7 cellular contexts compared by ENCODE assay signal in the genomic region with DNA sequence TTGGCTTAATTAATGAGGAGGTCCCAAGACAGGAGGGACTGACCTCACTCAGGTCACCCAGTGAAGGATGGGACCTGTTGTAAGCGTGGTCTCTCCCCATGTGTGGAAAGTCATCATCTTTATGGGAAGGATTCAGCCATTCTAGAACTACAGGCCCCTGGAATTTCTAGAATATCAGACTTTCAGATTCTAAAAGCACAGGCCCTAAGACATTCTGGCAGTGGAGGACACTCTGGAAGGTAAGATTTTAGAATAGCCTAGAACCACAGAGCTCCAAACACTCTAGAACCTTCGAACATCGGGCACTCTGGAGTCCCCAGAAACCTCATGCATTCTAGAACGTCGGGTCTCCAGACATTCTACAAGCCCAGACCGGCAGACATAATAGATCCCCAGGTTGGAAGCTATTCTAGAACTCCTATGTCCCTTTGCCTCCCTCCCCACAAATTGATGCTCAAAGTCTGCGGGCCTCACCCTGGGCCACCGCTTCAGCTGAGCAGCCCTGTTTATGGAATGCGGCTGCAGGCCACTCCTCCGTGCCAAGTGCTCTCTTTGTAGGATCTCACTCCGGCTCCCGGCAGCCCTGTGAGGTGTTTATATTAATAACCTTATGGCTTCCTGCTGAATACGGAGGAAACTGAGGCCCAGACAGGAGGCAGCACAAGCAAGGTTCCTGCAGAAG. TPM values are rescaled to one million over a fixed set of nuclear protein-coding genes. Genes with fewer than 3 reads are reported as not detected.
DNase-seq lines count a peak whose midpoint lies in the region; ATAC-seq and TF ChIP-seq lines count a peak whose summit lies in the region.

No MANE protein-coding gene starts in this region.

- H2AFZ ChIP-seq in GM23248: peak overlapping the region; percentile 84

- WGBS in GM23248 (ENCODE audit: low coverage in 1 of 2, low lambda C conversion rate in 2 of 2, missing lambda C conversion rate in 2 of 2), 2 experiments: 33% methylated on average over 13 of the region's 13 CpGs
- 0 to 56% methylated on average over 1 to 6 of the region's 13 CpGs for WGBS in gastroesophageal sphincter (ENCODE audit: low coverage in 1 of 2), 2 donors

- H3K9me3 ChIP-seq in GM23248 (ENCODE audit: low read depth): no peaks in the 10 kb centered on the region
- H3K9me3 ChIP-seq in SJSA1 (replicated peaks): no peaks in the 10 kb centered on the region
- H3K9me3 ChIP-seq in gastroesophageal sphincter: no peaks in the 10 kb centered on the region

- no peak for TF ChIP-seq CTCF in gastroesophageal sphincter (IDR thresholded peaks at IDR 0.05)
- TF ChIP-seq CTCF in retinal pigment epithelial cell (conservative IDR thresholded peaks at IDR 0.05; ENCODE audit: low read depth, low read length): no peak

- H3K79me2 ChIP-seq in GM23248 (ENCODE audit: insufficient read depth): no peaks in the 10 kb centered on the region

- TF ChIP-seq EP300 in gastroesophageal sphincter (IDR thresholded peaks at IDR 0.05): no peak

- ATAC-seq in gastroesophageal sphincter: peak; percentile 5

- H3K4me3 ChIP-seq in GM23248: peak overlapping the region; percentile 71
- H3K4me3 ChIP-seq in SJSA1: peak overlapping the region; percentile 38
- H3K4me3 ChIP-seq in gastroesophageal sphincter: peak overlapping the region; percentile 12 to 49
- H3K4me3 ChIP-seq in retinal pigment epithelial cell (ENCODE audit: low read length): peak overlapping the region; percentile 64

- H4K20me1 ChIP-seq in GM23248 (ENCODE audit: insufficient read depth): no peaks in the 10 kb centered on the region

- no peak overlapping the region for H3K27ac ChIP-seq in GM23248
- no peak overlapping the region for H3K27ac ChIP-seq in SJSA1
- peak overlapping the region in 1 of 4 donors; percentile 39 for H3K27ac ChIP-seq in gastroesophageal sphincter

- H3K27me3 ChIP-seq in GM23248 (replicated peaks; ENCODE audit: insufficient read depth): peaks cover 6% of the 10 kb centered on the region; the same call in 1 of the 2 replicates
- peaks cover 12% of the 10 kb centered on the region for H3K27me3 ChIP-seq in SJSA1 (replicated peaks)
- H3K27me3 ChIP-seq in gastroesophageal sphincter: peaks cover 85% of the 10 kb centered on the region

- DNase-seq in GM23248 (peak; percentile 27), SJSA1 (ENCODE audit: low read depth in 1 of 2, low spot score in 2 of 2) (no peak), retinal pigment epithelial cell (ENCODE audit: low read depth) (no peak), NCI-H1694 (lab: John Stamatoyannopoulos, UW) (no peak), NAMALWA (ENCODE audit: low spot score) (no peak), T-helper 9 cell (no peak)

- in situ Hi-C loops in GM23248 (cut with MboI): no loop called here

- peak overlapping the region; percentile 70 for H3K4me2 ChIP-seq in GM23248 (ENCODE audit: unreplicated experiment)

- no peaks in the 10 kb centered on the region for H3K9me2 ChIP-seq in GM23248 (ENCODE audit: insufficient read depth)

- no peak for TF ChIP-seq POLR2A in gastroesophageal sphincter (IDR thresholded peaks at IDR 0.05)

- no peaks in the 10 kb centered on the region for H3F3A ChIP-seq in GM23248 (ENCODE audit: insufficient read depth)

- H3K9ac ChIP-seq in GM23248: peak overlapping the region; percentile 19; the same call in 1 of the 2 replicates

- no peaks in the 10 kb centered on the region for H3K36me3 ChIP-seq in GM23248 (ENCODE audit: low read depth)
- H3K36me3 ChIP-seq in SJSA1: no peaks in the 10 kb centered on the region
- no peaks in the 10 kb centered on the region for H3K36me3 ChIP-seq in gastroesophageal sphincter

- H3K4me1 ChIP-seq in GM23248 (ENCODE audit: insufficient read depth) (no peaks in the 10 kb centered on the region), SJSA1 (replicated peaks) (peaks cover 6% of the 10 kb centered on the region; the same call in 1 of the 2 replicates), gastroesophageal sphincter (peaks cover 0 to 14% (median 5%) of the 10 kb centered on the region in 3 donors)

RNA-seq across cellular contexts. Expression of gene KLK15, which starts 1.9 kb away (rescaled TPM):
- total RNA-seq in GM23248 (2014; rRNA removed; shearing (Covaris generic)): not detected in 2 replicates
- not detected in 2 replicates for polyA plus RNA-seq in GM23248 (2016; fragmentation: Nextera tagmentation; extraction: Ambion mirVana)
- not detected in 2 replicates for total RNA-seq in SJSA1 (2014; rRNA removed; shearing (Covaris generic))
- total RNA-seq in gastroesophageal sphincter: not detected

RNA-seq across cellular contexts. Expression of gene KLK1, which starts 11.7 kb away (rescaled TPM):
- not detected in 2 replicates for total RNA-seq in GM23248 (2014; rRNA removed; shearing (Covaris generic))
- polyA plus RNA-seq in GM23248 (2016; fragmentation: Nextera tagmentation; extraction: Ambion mirVana): not detected in 2 replicates
- not detected in 2 replicates for total RNA-seq in SJSA1 (2014; rRNA removed; shearing (Covaris generic))
- total RNA-seq in gastroesophageal sphincter: not detected

RNA-seq across cellular contexts. Expression of gene KLK3, which starts 19.5 kb away (rescaled TPM):
- total RNA-seq in GM23248 (2014; rRNA removed; shearing (Covaris generic)): not detected in 2 replicates
- polyA plus RNA-seq in GM23248 (2016; fragmentation: Nextera tagmentation; extraction: Ambion mirVana): not detected in 2 replicates
- not detected in 2 replicates for total RNA-seq in SJSA1 (2014; rRNA removed; shearing (Covaris generic))
- not detected for total RNA-seq in gastroesophageal sphincter

RNA-seq across cellular contexts. Expression of gene KLK2, which starts 38.0 kb away (rescaled TPM):
- total RNA-seq in GM23248 (2014; rRNA removed; shearing (Covaris generic)): not detected in 2 replicates
- polyA plus RNA-seq in GM23248 (2016; fragmentation: Nextera tagmentation; extraction: Ambion mirVana): not detected in 2 replicates
- total RNA-seq in SJSA1 (2014; rRNA removed; shearing (Covaris generic)): not detected in 2 replicates
- not detected for total RNA-seq in gastroesophageal sphincter

RNA-seq across cellular contexts. Expression of gene ACP4, which starts 45.0 kb away (rescaled TPM):
- not detected in 2 replicates for total RNA-seq in GM23248 (2014; rRNA removed; shearing (Covaris generic))
- not detected in 2 replicates for polyA plus RNA-seq in GM23248 (2016; fragmentation: Nextera tagmentation; extraction: Ambion mirVana)
- total RNA-seq in SJSA1 (2014; rRNA removed; shearing (Covaris generic)): not detected in 2 replicates
- not detected for total RNA-seq in gastroesophageal sphincter
